In the genomic region with DNA sequence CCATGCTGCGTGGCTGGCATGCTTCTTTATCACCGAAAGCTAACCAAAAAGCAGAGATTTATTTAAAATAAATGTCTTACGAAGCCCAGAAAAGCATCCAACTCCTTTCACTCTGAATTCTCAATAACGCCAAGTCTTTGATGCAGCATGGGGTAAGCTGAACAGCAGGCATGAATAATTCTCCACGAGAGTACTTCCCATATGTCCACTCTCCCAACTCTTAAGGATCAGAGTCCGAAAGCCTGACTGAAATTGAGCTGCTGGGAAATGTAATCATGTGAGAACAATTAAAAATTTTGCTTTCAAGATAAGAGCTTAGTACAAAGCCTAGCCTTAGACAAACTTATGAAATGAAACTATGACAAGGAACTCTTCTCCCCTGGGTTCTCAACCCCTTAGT, we compare ENCODE assay signal across 22 cellular contexts.
"Had no signal": no experiment of that assay in that cellular context is flagged by ENCODE, and none has a peak within 500 bp of the region (broad histone marks: within the 10 kb centered on the region; RNA-seq: fewer than 3 reads in every experiment).

No MANE protein-coding gene starts in this region.

- H3K27me3 Mint-ChIP-seq: activated naive CD4-positive, alpha-beta T cell treated with anti-CD3 and anti-CD28 coated beads, Interleukin-2, amount 50 U/mL, for 24 hours; naive thymus-derived CD8-positive, alpha-beta T cell; T-cell had no signal

- H3K4me1 ChIP-seq: adrenal gland, esophagus squamous epithelium, right atrium auricular region had no signal

- DNase-seq: activated CD4-positive, alpha-beta memory T cell treated with anti-CD3 and anti-CD28 coated beads for 36 hours; activated CD4-positive, alpha-beta T cell treated with anti-CD3 and anti-CD28 coated beads for 1 hour; activated CD8-positive, alpha-beta memory T cell treated with anti-CD3 and anti-CD28 coated beads, Interleukin-2, amount 10 ng/mL, durations not matched to agents 7 days and 5 days; activated effector memory CD4-positive, alpha-beta T cell treated with anti-CD3 and anti-CD28 coated beads, Interleukin-2, amount 50 U/mL, for 16 hours; activated T-cell treated with anti-CD3 and anti-CD28 coated beads, Interleukin-2, amount 50 U/mL, for 4 hours; adrenal gland; esophagus squamous epithelium; naive thymus-derived CD8-positive, alpha-beta T cell; posterior cingulate gyrus; SK-N-SH; stimulated activated CD4-positive, alpha-beta T cell treated with anti-CD3 and anti-CD28 coated beads, Interleukin-4, amount 100 ng/mL, for 24 hours; stimulated activated naive CD4-positive, alpha-beta T cell treated with Interleukin-2 at 50 U/mL for 16 hours; T-cell; T-helper 9 cell; trophoblast cell had no signal

- H3K27ac Mint-ChIP-seq: activated CD4-positive, alpha-beta memory T cell treated with anti-CD3 and anti-CD28 coated beads for 36 hours; activated CD8-positive, alpha-beta memory T cell treated with anti-CD3 and anti-CD28 coated beads, Interleukin-2, amount 10 ng/mL, durations not matched to agents 7 days and 5 days; activated naive CD4-positive, alpha-beta T cell treated with anti-CD3 and anti-CD28 coated beads, Interleukin-2, amount 50 U/mL, for 24 hours; mesothelial cell of epicardium; naive thymus-derived CD8-positive, alpha-beta T cell; T-cell had no signal

- H3K4me3 ChIP-seq: adrenal gland, cardiac muscle cell, coronary artery, esophagus squamous epithelium, right atrium auricular region, skin epidermis had no signal

- H3K9me3 Mint-ChIP-seq: activated CD4-positive, alpha-beta memory T cell treated with anti-CD3 and anti-CD28 coated beads for 36 hours; activated naive CD4-positive, alpha-beta T cell treated with anti-CD3 and anti-CD28 coated beads, Interleukin-2, amount 50 U/mL, for 24 hours; activated T-cell treated with anti-CD3 and anti-CD28 coated beads, Interleukin-2, amount 50 U/mL, for 4 hours; mesothelial cell of epicardium; naive thymus-derived CD8-positive, alpha-beta T cell had no signal

- ATAC-seq: activated CD8-positive, alpha-beta memory T cell treated with anti-CD3 and anti-CD28 coated beads, Interleukin-2, amount 10 ng/mL, durations not matched to agents 7 days and 5 days; activated T-cell treated with anti-CD3 and anti-CD28 coated beads, Interleukin-2, amount 50 U/mL, for 4 hours; naive thymus-derived CD8-positive, alpha-beta T cell; T-cell had no signal

- H3K36me3 Mint-ChIP-seq: activated CD4-positive, alpha-beta memory T cell treated with anti-CD3 and anti-CD28 coated beads for 36 hours; activated CD8-positive, alpha-beta memory T cell treated with anti-CD3 and anti-CD28 coated beads, Interleukin-2, amount 10 ng/mL, durations not matched to agents 7 days and 5 days; activated naive CD4-positive, alpha-beta T cell treated with anti-CD3 and anti-CD28 coated beads, Interleukin-2, amount 50 U/mL, for 24 hours; mesothelial cell of epicardium; naive thymus-derived CD8-positive, alpha-beta T cell; T-cell had no signal

- H3K9me3 ChIP-seq: adrenal gland, esophagus squamous epithelium, neutrophil, right atrium auricular region, SK-N-SH had no signal

- H3K4me3 Mint-ChIP-seq: activated CD4-positive, alpha-beta memory T cell treated with anti-CD3 and anti-CD28 coated beads for 36 hours; activated CD8-positive, alpha-beta memory T cell treated with anti-CD3 and anti-CD28 coated beads, Interleukin-2, amount 10 ng/mL, durations not matched to agents 7 days and 5 days; activated naive CD4-positive, alpha-beta T cell treated with anti-CD3 and anti-CD28 coated beads, Interleukin-2, amount 50 U/mL, for 24 hours; activated T-cell treated with anti-CD3 and anti-CD28 coated beads, Interleukin-2, amount 50 U/mL, for 4 hours; mesothelial cell of epicardium; naive thymus-derived CD8-positive, alpha-beta T cell; T-cell had no signal

- H3K4me1 Mint-ChIP-seq: activated CD8-positive, alpha-beta memory T cell treated with anti-CD3 and anti-CD28 coated beads, Interleukin-2, amount 10 ng/mL, durations not matched to agents 7 days and 5 days had no signal

- H3K36me3 ChIP-seq: adrenal gland, cardiac muscle cell, esophagus squamous epithelium, neutrophil, right atrium auricular region had no signal

- H3K27ac ChIP-seq: adrenal gland, cardiac muscle cell, coronary artery, esophagus squamous epithelium, neutrophil, right atrium auricular region, skin epidermis had no signal

- H3K9ac ChIP-seq: SK-N-SH had no signal

- H3K27me3 ChIP-seq: adrenal gland, cardiac muscle cell, esophagus squamous epithelium, neutrophil, right atrium auricular region had no signal
